In the genomic region with DNA sequence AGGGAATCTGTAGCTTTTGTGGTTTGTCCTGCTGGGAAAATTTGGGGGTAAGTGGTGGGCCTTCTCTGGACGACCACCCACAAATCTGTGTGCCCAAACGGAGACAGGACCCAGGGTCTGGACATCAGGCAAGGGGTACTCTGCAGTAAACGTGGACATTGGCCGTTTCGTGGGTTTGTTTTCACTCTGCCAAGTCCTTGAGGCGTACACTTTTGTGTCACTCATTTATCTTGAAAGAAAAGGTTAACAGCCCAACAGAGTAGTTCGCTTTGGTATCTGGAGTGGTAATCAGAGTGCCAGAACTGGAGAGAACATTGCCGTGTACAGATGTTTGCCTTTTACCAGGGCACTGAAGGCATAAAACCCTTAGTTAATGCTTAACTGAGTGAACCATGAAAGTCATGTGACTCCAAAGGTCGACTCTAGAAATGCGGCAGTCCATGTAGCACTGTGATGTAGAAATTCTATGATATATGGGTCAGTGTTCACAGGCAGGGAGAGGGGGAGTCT, we compare ENCODE assay signal across 6 cellular contexts. TPM values are rescaled to one million over a fixed set of nuclear protein-coding genes. Genes with fewer than 3 reads are reported as not detected.
DNase-seq lines count a peak whose midpoint lies in the region; ATAC-seq lines count a peak whose summit lies in the region.

No MANE protein-coding gene starts in this region.

- H3K4me3 ChIP-seq in mononuclear cell (ENCODE audit: low read length), result peak overlapping the region; percentile 79

- DNase-seq in activated T-cell treated with anti-CD3 and anti-CD28 coated beads, Interleukin-2, amount 50 U/mL, for 24 hours, result no peak
- DNase-seq in activated T-cell treated with anti-CD3 and anti-CD28 coated beads, Interleukin-2, amount 50 U/mL, for 1 hour, result no peak

- H3K9me3 ChIP-seq in mononuclear cell (ENCODE audit: low read depth, low read length), result no peaks in the 10 kb centered on the region

- H3K27ac ChIP-seq in adipose tissue (ENCODE audit: low read depth, low read length), result peak overlapping the region; percentile 36

- peak overlapping the region; percentile 87 for H3K4me3 Mint-ChIP-seq in activated T-cell treated with anti-CD3 and anti-CD28 coated beads, Interleukin-2, amount 50 U/mL, for 24 hours

- H3K27me3 ChIP-seq in mononuclear cell (ENCODE audit: insufficient read depth, low read length), result no peaks in the 10 kb centered on the region

- peak overlapping the region; percentile 72 for H3K27ac Mint-ChIP-seq in activated T-cell treated with anti-CD3 and anti-CD28 coated beads, Interleukin-2, amount 50 U/mL, for 24 hours

- no peaks in the 10 kb centered on the region for H3K27me3 Mint-ChIP-seq in activated T-cell treated with anti-CD3 and anti-CD28 coated beads, Interleukin-2, amount 50 U/mL, for 24 hours

- peaks cover 15% of the 10 kb centered on the region for H3K36me3 Mint-ChIP-seq in activated T-cell treated with anti-CD3 and anti-CD28 coated beads, Interleukin-2, amount 50 U/mL, for 24 hours (ENCODE audit: low read depth)

- no peaks in the 10 kb centered on the region for H3K9me3 Mint-ChIP-seq in activated T-cell treated with anti-CD3 and anti-CD28 coated beads, Interleukin-2, amount 50 U/mL, for 24 hours

- peaks cover 53% of the 10 kb centered on the region for H3K4me1 Mint-ChIP-seq in activated T-cell treated with anti-CD3 and anti-CD28 coated beads, Interleukin-2, amount 50 U/mL, for 24 hours (ENCODE audit: low read depth)

- ATAC-seq in GM18519 (IDR thresholded peaks at IDR 0.05; ENCODE audit: low FRiP score, unreplicated experiment) (no peak), GM21529 (IDR thresholded peaks at IDR 0.05; ENCODE audit: unreplicated experiment) (no peak)

- 3 to 13% (median 12%) methylated on average over 10 of the region's 10 CpGs for WGBS in adipose tissue, 3 donors

- H3K4me1 ChIP-seq in mononuclear cell (ENCODE audit: insufficient read depth, low read length), result peaks cover 61% of the 10 kb centered on the region

RNA-seq across cellular contexts. Expression of a gene that starts 15.4 kb away (rescaled TPM):
- polyA plus RNA-seq in adipose tissue, result 10 to 100 TPM; 25.0 to 32.4 (median 25.9) TPM
- 19.4 TPM for total RNA-seq in mononuclear cell

RNA-seq across cellular contexts. Expression of a gene that starts 15.6 kb away (rescaled TPM):
- 1 to 10 TPM in 2 of 3 donors, under 1 TPM in 1; 0.58 to 1.5 (median 1.0) TPM for polyA plus RNA-seq in adipose tissue
- 5.6 TPM for total RNA-seq in mononuclear cell

RNA-seq across cellular contexts. Expression of a gene that starts 36.4 kb away (rescaled TPM):
- polyA plus RNA-seq in adipose tissue, result not detected
- not detected for total RNA-seq in mononuclear cell

RNA-seq across cellular contexts. Expression of a gene that starts 41.9 kb away (rescaled TPM):
- polyA plus RNA-seq in adipose tissue, result 10 to 100 TPM in 1 of 3 donors, 1 to 10 TPM in 2; 8.5 to 16.5 (median 9.3) TPM
- 5.8 TPM for total RNA-seq in mononuclear cell

RNA-seq across cellular contexts. Expression of a gene that starts 57.9 kb away (rescaled TPM):
- 1 to 10 TPM; 3.4 to 4.7 (median 4.3) TPM for polyA plus RNA-seq in adipose tissue
- total RNA-seq in mononuclear cell, result 6.0 TPM
